1 cellular context compared by ENCODE assay signal in genomic region chr16:17927015-17927414, GRCh38.
TF ChIP-seq lines count a peak whose summit lies in the region.

No MANE protein-coding gene starts in this region.

TF ChIP-seq in K562, 482 proteins besides CTCF, POLR2A, EP300 and RAD21 (continued from another document):
- TF ChIP-seq NFIC (IDR thresholded peaks at IDR 0.05) (peak; percentile 69), CSDE1 (IDR thresholded peaks at IDR 0.05) (no peak), TAL1 (IDR thresholded peaks at IDR 0.05) (peak; percentile 48; the same call in 1 of the 2 replicates), HCFC1 (IDR thresholded peaks at IDR 0.05; ENCODE audit: low read depth, low read length) (no peak), BACH1 (tag; IDR thresholded peaks at IDR 0.05) (no peak), ZNF212 (CRISPR knock-in tag; IDR thresholded peaks at IDR 0.05) (no peak), ZNF354B (CRISPR knock-in tag; IDR thresholded peaks at IDR 0.05) (no peak), ZNF316 (IDR thresholded peaks at IDR 0.05) (no peak), ELF4 (CRISPR knock-in tag; IDR thresholded peaks at IDR 0.05) (no peak)
TF ChIP-seq in K562: peak in this region for 5.
